In genomic region chr10:79210672-79211071, GRCh38 we compare ENCODE assay signal across 1 cellular context.
A peak's percentile ranks its signal among the peaks of the same experiment; 100 is the strongest.
TF ChIP-seq lines count a peak whose summit lies in the region.

No MANE protein-coding gene starts in this region.

TF ChIP-seq in HepG2, 621 proteins besides CTCF, POLR2A, EP300 and RAD21:
- TF ChIP-seq, protein P1, sequence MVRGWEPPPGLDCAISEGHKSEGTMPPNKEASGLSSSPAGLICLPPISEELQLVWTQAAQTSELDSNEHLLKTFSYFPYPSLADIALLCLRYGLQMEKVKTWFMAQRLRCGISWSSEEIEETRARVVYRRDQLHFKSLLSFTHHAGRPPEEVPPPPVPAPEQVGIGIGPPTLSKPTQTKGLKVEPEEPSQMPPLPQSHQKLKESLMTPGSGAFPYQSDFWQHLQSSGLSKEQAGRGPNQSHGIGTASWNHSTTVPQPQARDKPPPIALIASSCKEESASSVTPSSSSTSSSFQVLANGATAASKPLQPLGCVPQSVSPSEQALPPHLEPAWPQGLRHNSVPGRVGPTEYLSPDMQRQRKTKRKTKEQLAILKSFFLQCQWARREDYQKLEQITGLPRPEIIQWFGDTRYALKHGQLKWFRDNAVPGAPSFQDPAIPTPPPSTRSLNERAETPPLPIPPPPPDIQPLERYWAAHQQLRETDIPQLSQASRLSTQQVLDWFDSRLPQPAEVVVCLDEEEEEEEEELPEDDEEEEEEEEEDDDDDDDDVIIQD (CRISPR knock-in tag; IDR thresholded peaks at IDR 0.05; ENCODE audit: low read depth): no peak
- TF ChIP-seq ZFP36 (IDR thresholded peaks at IDR 0.05; ENCODE audit: borderline replicate concordance, low read depth, low read length, partially characterized antibody): peak; percentile 33
- TF ChIP-seq ZNF354B (CRISPR knock-in tag; IDR thresholded peaks at IDR 0.05): no peak
- TF ChIP-seq ZNF12 (CRISPR knock-in tag; IDR thresholded peaks at IDR 0.05): no peak
